Comparison of ENCODE assay signal across 13 cellular contexts in genomic region chr14:20627337-20628032, GRCh38. TPM values are rescaled to one million over a fixed set of nuclear protein-coding genes. Genes with fewer than 3 reads are reported as not detected.
A peak's percentile ranks its signal among the peaks of the same experiment; 100 is the strongest.
DNase-seq lines count a peak whose midpoint lies in the region; ATAC-seq and TF ChIP-seq lines count a peak whose summit lies in the region.
"Had no signal": no experiment of that assay in that cellular context is flagged by ENCODE, and none has a peak within 500 bp of the region (broad histone marks: within the 10 kb centered on the region; RNA-seq: fewer than 3 reads in every experiment).

No MANE protein-coding gene starts in this region.

- H3K27me3 ChIP-seq in breast epithelium: peaks cover 0 to 35% of the 10 kb centered on the region in 2 donors

- H3K36me3 ChIP-seq in breast epithelium: no peaks in the 10 kb centered on the region

- peak overlapping the region; percentile 46 for H3K27ac Mint-ChIP-seq in MCF 10A (ENCODE audit: low read depth, unreplicated experiment)
- H3K27ac Mint-ChIP-seq in WTC11: no peak overlapping the region
- no peak overlapping the region for H3K27ac Mint-ChIP-seq in glutamatergic neuron (ENCODE audit: unreplicated experiment)
- H3K27ac Mint-ChIP-seq in stimulated activated naive CD8-positive, alpha-beta T cell treated with anti-CD3 and anti-CD28 coated beads, Interleukin-15, amount 100 ng/mL, for 72 hours: no peak overlapping the region
- H3K27ac Mint-ChIP-seq: dendritic cell treated with granulocyte-macrophage colony-stimulating factor and Interleukin-4, amounts not matched to agents 40 ng/mL and 50 ng/mL, for 4 days had no signal

- POLR2A ChIA-PET in MCF 10A (lab: Yijun Ruan, JAX): interaction anchor here (1.8 to 6.8 kb wide), 3 partner anchors 14 to 56 kb away, joined by 11 to 123 read pairs (median 14); partner anchors contain the start of gene RNASE4
- POLR2A ChIA-PET in WTC11 (lab: Charles Lee): interaction anchor here (0.7 kb wide), 1 partner anchor 30 kb away, joined by 3 read pairs; no protein-coding TSS in a partner anchor

- peaks cover 24% of the 10 kb centered on the region for H3K36me3 Mint-ChIP-seq in MCF 10A (ENCODE audit: insufficient read depth, unreplicated experiment)
- no peaks in the 10 kb centered on the region for H3K36me3 Mint-ChIP-seq in WTC11
- H3K36me3 Mint-ChIP-seq in glutamatergic neuron (ENCODE audit: unreplicated experiment): peaks cover 9% of the 10 kb centered on the region

- H3K9me3 ChIP-seq in breast epithelium: no peaks in the 10 kb centered on the region

- H3K4me3 Mint-ChIP-seq in MCF 10A (ENCODE audit: unreplicated experiment) (peak overlapping the region; percentile 7), WTC11 (peak overlapping the region; percentile 93), glutamatergic neuron (ENCODE audit: unreplicated experiment) (peak overlapping the region; percentile 27)
- H3K4me3 Mint-ChIP-seq in stimulated activated naive CD8-positive, alpha-beta T cell treated with anti-CD3 and anti-CD28 coated beads, Interleukin-15, amount 100 ng/mL, for 72 hours: peak overlapping the region; percentile 72 to 92
- H3K4me3 Mint-ChIP-seq: dendritic cell treated with granulocyte-macrophage colony-stimulating factor and Interleukin-4, amounts not matched to agents 40 ng/mL and 50 ng/mL, for 4 days had no signal

- H3K27ac ChIP-seq in breast epithelium: no peak overlapping the region
- H3K27ac ChIP-seq: VCaP had no signal

- H3K4me3 ChIP-seq in breast epithelium: no peak overlapping the region

- intact Hi-C loops in MCF 10A (cut with micrococcal nuclease): no loop called here
- intact Hi-C loops in breast epithelium (cut with DNase I; ENCODE audit: low total_unique reads): no loop called here

- no peak for TF ChIP-seq POLR2A in breast epithelium (IDR thresholded peaks at IDR 0.05)

- CTCF ChIA-PET in MCF 10A (lab: Yijun Ruan, JAX): interaction anchor here (0.8 to 2.8 kb wide), 3 partner anchors 18 to 64 kb away, joined by 3 to 12 read pairs (median 4); no protein-coding TSS in a partner anchor
- CTCF ChIA-PET in WTC11 (lab: Charles Lee): interaction anchor here (0.7 to 1.6 kb wide), 8 partner anchors 14 to 344 kb away, joined by 3 to 6 read pairs (median 4); no protein-coding TSS in a partner anchor

- no peak for TF ChIP-seq CTCF in MCF 10A (IDR thresholded peaks at IDR 0.05; ENCODE audit: unreplicated experiment)
- TF ChIP-seq CTCF in breast epithelium (IDR thresholded peaks at IDR 0.05): no peak
- no peak for TF ChIP-seq CTCF in WTC11 (IDR thresholded peaks at IDR 0.05)
- TF ChIP-seq CTCF in glutamatergic neuron (IDR thresholded peaks at IDR 0.05; ENCODE audit: partially characterized antibody, unreplicated experiment): no peak

- H3K9me3 Mint-ChIP-seq in MCF 10A (ENCODE audit: unreplicated experiment) (no peaks in the 10 kb centered on the region), WTC11 (no peaks in the 10 kb centered on the region), glutamatergic neuron (ENCODE audit: unreplicated experiment) (peaks cover 32% of the 10 kb centered on the region)
- H3K9me3 Mint-ChIP-seq in stimulated activated naive CD8-positive, alpha-beta T cell treated with anti-CD3 and anti-CD28 coated beads, Interleukin-15, amount 100 ng/mL, for 72 hours: no peaks in the 10 kb centered on the region
- H3K9me3 Mint-ChIP-seq: dendritic cell treated with granulocyte-macrophage colony-stimulating factor and Interleukin-4, amounts not matched to agents 40 ng/mL and 50 ng/mL, for 4 days had no signal

- DNase-seq in MCF 10A (ENCODE audit: unreplicated experiment) (peak; percentile 61), breast epithelium (ENCODE audit: low spot score in 2 of 2) (no peak), WTC11 (ENCODE audit: low spot score) (no peak), glutamatergic neuron (no peak), NCI-H510A (lab: John Stamatoyannopoulos, UW) (no peak), putamen (ENCODE audit: low spot score) (no peak), NCI-H446 treated with DMSO at 0.1 percent for 48 hours (lab: John Stamatoyannopoulos, UW) (no peak)
- DNase-seq in stimulated activated naive CD8-positive, alpha-beta T cell treated with anti-CD3 and anti-CD28 coated beads, Interleukin-15, amount 100 ng/mL, for 72 hours: no peak
- DNase-seq: NCI-H146, T-helper 1 cell had no signal

- no peak for ATAC-seq in WTC11
- ATAC-seq in stimulated activated naive CD8-positive, alpha-beta T cell treated with anti-CD3 and anti-CD28 coated beads, Interleukin-15, amount 100 ng/mL, for 72 hours: no peak

- H3K4me1 Mint-ChIP-seq in MCF 10A (ENCODE audit: insufficient read depth, unreplicated experiment) (peaks cover 51% of the 10 kb centered on the region), WTC11 (peaks cover 38% of the 10 kb centered on the region), glutamatergic neuron (ENCODE audit: low read depth, unreplicated experiment) (peaks cover 8% of the 10 kb centered on the region)
- peaks cover 85% of the 10 kb centered on the region for H3K4me1 Mint-ChIP-seq in stimulated activated naive CD8-positive, alpha-beta T cell treated with anti-CD3 and anti-CD28 coated beads, Interleukin-15, amount 100 ng/mL, for 72 hours

- no TSS peak for BruUV-seq in MCF 10A (replicated peaks; lab: Mats Ljungman, UMichigan)

- H3K27me3 Mint-ChIP-seq in MCF 10A (ENCODE audit: insufficient read depth, unreplicated experiment) (no peaks in the 10 kb centered on the region), WTC11 (ENCODE audit: low read depth) (peaks cover 57% of the 10 kb centered on the region), glutamatergic neuron (ENCODE audit: unreplicated experiment) (peaks cover 42% of the 10 kb centered on the region)
- H3K27me3 Mint-ChIP-seq in stimulated activated naive CD8-positive, alpha-beta T cell treated with anti-CD3 and anti-CD28 coated beads, Interleukin-15, amount 100 ng/mL, for 72 hours: peaks cover 45% of the 10 kb centered on the region

- H3K4me1 ChIP-seq in breast epithelium: peaks cover 0 to 8% of the 10 kb centered on the region in 2 donors

TF ChIP-seq in WTC11, 78 proteins besides CTCF, POLR2A, EP300 and RAD21:
- TF ChIP-seq TCF7 (CRISPR knock-in tag; IDR thresholded peaks at IDR 0.05; ENCODE audit: low read depth): no peak
- no peak for TF ChIP-seq JUN (CRISPR knock-in tag; IDR thresholded peaks at IDR 0.05)
- no peak for TF ChIP-seq CREB1 (CRISPR knock-in tag; IDR thresholded peaks at IDR 0.05)
- TF ChIP-seq USF1 (CRISPR knock-in tag; IDR thresholded peaks at IDR 0.05): no peak
- TF ChIP-seq, protein P1, sequence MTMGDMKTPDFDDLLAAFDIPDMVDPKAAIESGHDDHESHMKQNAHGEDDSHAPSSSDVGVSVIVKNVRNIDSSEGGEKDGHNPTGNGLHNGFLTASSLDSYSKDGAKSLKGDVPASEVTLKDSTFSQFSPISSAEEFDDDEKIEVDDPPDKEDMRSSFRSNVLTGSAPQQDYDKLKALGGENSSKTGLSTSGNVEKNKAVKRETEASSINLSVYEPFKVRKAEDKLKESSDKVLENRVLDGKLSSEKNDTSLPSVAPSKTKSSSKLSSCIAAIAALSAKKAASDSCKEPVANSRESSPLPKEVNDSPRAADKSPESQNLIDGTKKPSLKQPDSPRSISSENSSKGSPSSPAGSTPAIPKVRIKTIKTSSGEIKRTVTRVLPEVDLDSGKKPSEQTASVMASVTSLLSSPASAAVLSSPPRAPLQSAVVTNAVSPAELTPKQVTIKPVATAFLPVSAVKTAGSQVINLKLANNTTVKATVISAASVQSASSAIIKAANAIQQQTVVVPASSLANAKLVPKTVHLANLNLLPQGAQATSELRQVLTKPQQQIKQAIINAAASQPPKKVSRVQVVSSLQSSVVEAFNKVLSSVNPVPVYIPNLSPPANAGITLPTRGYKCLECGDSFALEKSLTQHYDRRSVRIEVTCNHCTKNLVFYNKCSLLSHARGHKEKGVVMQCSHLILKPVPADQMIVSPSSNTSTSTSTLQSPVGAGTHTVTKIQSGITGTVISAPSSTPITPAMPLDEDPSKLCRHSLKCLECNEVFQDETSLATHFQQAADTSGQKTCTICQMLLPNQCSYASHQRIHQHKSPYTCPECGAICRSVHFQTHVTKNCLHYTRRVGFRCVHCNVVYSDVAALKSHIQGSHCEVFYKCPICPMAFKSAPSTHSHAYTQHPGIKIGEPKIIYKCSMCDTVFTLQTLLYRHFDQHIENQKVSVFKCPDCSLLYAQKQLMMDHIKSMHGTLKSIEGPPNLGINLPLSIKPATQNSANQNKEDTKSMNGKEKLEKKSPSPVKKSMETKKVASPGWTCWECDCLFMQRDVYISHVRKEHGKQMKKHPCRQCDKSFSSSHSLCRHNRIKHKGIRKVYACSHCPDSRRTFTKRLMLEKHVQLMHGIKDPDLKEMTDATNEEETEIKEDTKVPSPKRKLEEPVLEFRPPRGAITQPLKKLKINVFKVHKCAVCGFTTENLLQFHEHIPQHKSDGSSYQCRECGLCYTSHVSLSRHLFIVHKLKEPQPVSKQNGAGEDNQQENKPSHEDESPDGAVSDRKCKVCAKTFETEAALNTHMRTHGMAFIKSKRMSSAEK (CRISPR knock-in tag; IDR thresholded peaks at IDR 0.05; ENCODE audit: borderline replicate concordance): no peak

RNA-seq across cellular contexts. Expression of gene OR6S1, which starts 14.0 kb away (rescaled TPM):
- not detected in 2 replicates for total RNA-seq in MCF 10A (2022)
- not detected for total RNA-seq in breast epithelium
- not detected in 3 replicates for total RNA-seq in WTC11 (2021)
- total RNA-seq in glutamatergic neuron (ENCODE audit: unreplicated experiment): not detected
- total RNA-seq: lung microvascular endothelial cell had no signal

RNA-seq across cellular contexts. Expression of gene RNASE12, which starts 36.3 kb away (rescaled TPM):
- not detected in 2 replicates for total RNA-seq in MCF 10A (2022)
- total RNA-seq in breast epithelium: not detected
- total RNA-seq in WTC11 (2021): not detected in 3 replicates
- not detected for total RNA-seq in glutamatergic neuron (ENCODE audit: unreplicated experiment)
- total RNA-seq: lung microvascular endothelial cell had no signal

RNA-seq across cellular contexts. Expression of gene RNASE11, which starts 39.7 kb away (rescaled TPM):
- total RNA-seq in MCF 10A (2022): not detected in 2 replicates
- total RNA-seq in breast epithelium: not detected
- total RNA-seq in WTC11 (2021): not detected in 3 replicates
- total RNA-seq in glutamatergic neuron (ENCODE audit: unreplicated experiment): not detected
- total RNA-seq: lung microvascular endothelial cell had no signal

RNA-seq across cellular contexts. Expression of gene RNASE4, which starts 56.9 kb away (rescaled TPM):
- 1.2 and 2.4 TPM in 2 replicates for total RNA-seq in MCF 10A (2022)
- total RNA-seq in breast epithelium: 100 to 1,000 TPM; 165 to 367 (median 177) TPM
- 1.0 to 2.8 TPM (median 2.4 TPM) in 3 replicates for total RNA-seq in WTC11 (2021)
- 1.7 TPM for total RNA-seq in glutamatergic neuron (ENCODE audit: unreplicated experiment)

Comparison
In these comparisons a context has a peak if more than half of its experiments do, and no peak if none do; other contexts are left out.
1. H3K4me3 Mint-ChIP-seq: peak in every context shown above with its lines; median percentile 93 in WTC11; 82 in stimulated activated naive CD8-positive, alpha-beta T cell treated with anti-CD3 and anti-CD28 coated beads, Interleukin-15, amount 100 ng/mL, for 72 hours; 27 in glutamatergic neuron; 7 in MCF 10A.